8 cellular contexts compared by ENCODE assay signal in the genomic region with DNA sequence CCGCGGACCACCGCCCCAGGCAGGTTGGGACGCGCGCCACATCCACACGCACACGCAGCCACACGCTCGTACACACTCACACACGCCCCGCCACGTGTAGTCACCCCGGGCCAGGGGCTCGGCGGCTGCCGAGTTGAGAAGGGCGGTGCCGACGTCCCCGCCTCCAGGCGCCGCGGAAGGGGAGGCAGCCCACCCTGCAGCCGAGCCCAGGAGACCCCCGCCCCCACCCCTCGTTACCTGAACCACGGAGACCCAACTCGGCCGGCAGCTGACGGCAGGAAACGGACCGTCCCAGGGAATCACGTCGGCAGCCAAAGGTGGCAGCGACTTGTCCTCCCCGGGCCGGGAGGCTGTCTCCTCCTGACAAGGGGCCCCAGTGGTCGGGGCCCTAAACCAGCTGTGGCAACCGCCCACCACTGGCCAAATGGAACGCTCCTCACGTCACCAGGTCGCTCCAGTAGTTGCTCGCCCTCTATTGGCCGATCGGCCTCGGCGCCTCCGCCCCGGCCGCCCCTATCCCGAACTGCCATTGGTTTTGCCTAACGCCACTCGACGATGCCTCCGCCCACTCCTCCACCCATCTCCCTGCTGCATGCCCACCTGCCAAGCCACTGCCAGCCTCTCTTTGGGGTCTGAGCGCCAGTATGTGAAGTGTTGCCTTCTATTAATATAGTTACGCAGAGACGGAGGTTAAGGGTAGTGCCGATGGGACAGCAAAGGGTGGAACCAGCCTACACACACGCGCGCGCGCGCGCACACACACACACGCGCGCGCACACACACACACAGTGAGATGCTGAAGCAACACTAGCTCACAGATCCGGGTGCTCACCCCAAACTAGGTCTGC. TPM values are rescaled to one million over a fixed set of nuclear protein-coding genes. Genes with fewer than 3 reads are reported as not detected.
A peak's percentile ranks its signal among the peaks of the same experiment; 100 is the strongest.
DNase-seq lines count a peak whose midpoint lies in the region; ATAC-seq and TF ChIP-seq lines count a peak whose summit lies in the region.

A gene (minus strand): TSS at position 428 of the 848 bp plus-strand sequence. CDS start 1,941 bp downstream, outside the sequence.

- H3K27me3 ChIP-seq in kidney epithelial cell (ENCODE audit: control insufficient read depth, insufficient read depth, low read length): no peaks in the 10 kb centered on the region

- TF ChIP-seq CTCF in AG10803 (conservative IDR thresholded peaks at IDR 0.05; ENCODE audit: low read length) (no peak), kidney epithelial cell (IDR thresholded peaks at IDR 0.05; ENCODE audit: insufficient read depth, low read length, poor library complexity, severe bottlenecking) (no peak)

- TF ChIP-seq POLR2A in GM19099 (IDR thresholded peaks at IDR 0.05; ENCODE audit: extremely low read depth, insufficient read length, low read depth): peak; percentile 24

- H3K4me3 ChIP-seq in AG10803 (ENCODE audit: low read length): peak within 1 kb of the TSS; percentile 74
- peak within 1 kb of the TSS; percentile 62 for H3K4me3 ChIP-seq in kidney epithelial cell (ENCODE audit: low read depth, low read length)

- ATAC-seq in HG03378 (IDR thresholded peaks at IDR 0.05; ENCODE audit: unreplicated experiment): peak; percentile 95

- H3K36me3 ChIP-seq in kidney epithelial cell (ENCODE audit: control insufficient read depth, insufficient read depth, low read length): no peaks in the 10 kb centered on the region

- DNase-seq in AG10803 (ENCODE audit: low read depth) (peak; percentile 87), NCI-H460 (ENCODE audit: extremely low read depth, low read depth) (peak; percentile 85), cerebellum (ENCODE audit: low spot score) (peak; percentile 88), kidney epithelial cell (ENCODE audit: low read depth) (peak; percentile 31)
- DNase-seq in activated CD4-positive, alpha-beta T cell treated with anti-CD3 and anti-CD28 coated beads for 24 hours (ENCODE audit: low read depth in 2 of 2): peak; percentile 73
- peak; percentile 89 for DNase-seq in stimulated activated CD4-positive, alpha-beta T cell treated with anti-CD3 and anti-CD28 coated beads, Interleukin-15, amount 100 ng/mL, for 24 hours

RNA-seq across cellular contexts. Expression of the gene that starts here (rescaled TPM):
- total RNA-seq in NCI-H460 (2014; rRNA removed; shearing (Covaris generic)): 48.7 and 49.6 TPM in 2 replicates
- polyA plus RNA-seq in NCI-H460 (2014; cell fraction: nucleus; rRNA removed): 20.0 and 32.8 TPM in 2 replicates
- total RNA-seq in cerebellum: 25.0 TPM
- 31.6 and 31.7 TPM in 2 replicates for total RNA-seq in kidney epithelial cell

Comparison
In these comparisons a context has a peak if more than half of its experiments do, and no peak if none do; other contexts are left out.
1. Peak in every context shown above with its lines: DNase-seq, ATAC-seq and H3K4me3 ChIP-seq.
2. DNase-seq: peak in every context shown above with its lines; median percentile 89 in stimulated activated CD4-positive, alpha-beta T cell treated with anti-CD3 and anti-CD28 coated beads, Interleukin-15, amount 100 ng/mL, for 24 hours; 88 in cerebellum; 87 in AG10803; 85 in NCI-H460; 73 in activated CD4-positive, alpha-beta T cell treated with anti-CD3 and anti-CD28 coated beads for 24 hours; 31 in kidney epithelial cell.